Comparison of ENCODE assay signal across 10 cellular contexts in genomic region chr10:131195552-131196159, GRCh38.
"Had no signal": no experiment of that assay in that cellular context is flagged by ENCODE, and none has a peak within 500 bp of the region (broad histone marks: within the 10 kb centered on the region; RNA-seq: fewer than 3 reads in every experiment).

No MANE protein-coding gene starts in this region.

- DNase-seq: activated CD4-positive, alpha-beta T cell treated with anti-CD3 and anti-CD28 coated beads for 36 hours; activated CD8-positive, alpha-beta T cell treated with anti-CD3 and anti-CD28 coated beads for 36 hours; activated T-cell treated with anti-CD3 and anti-CD28 coated beads for 4 hours; amniotic stem cell; glutamatergic neuron; stimulated activated CD4-positive, alpha-beta T cell treated with anti-CD3 and anti-CD28 coated beads, Interleukin-15, amount 100 ng/mL, for 24 hours; T-cell; transverse colon had no signal

- ATAC-seq: activated CD4-positive, alpha-beta T cell treated with anti-CD3 and anti-CD28 coated beads for 36 hours; activated CD8-positive, alpha-beta T cell treated with anti-CD3 and anti-CD28 coated beads for 36 hours; activated naive CD4-positive, alpha-beta T cell treated with anti-CD3 and anti-CD28 coated beads, Interleukin-2, amount 50 U/mL, for 72 hours; left colon; T-cell had no signal
